ENCODE assay signal across 8 cellular contexts in the genomic region with DNA sequence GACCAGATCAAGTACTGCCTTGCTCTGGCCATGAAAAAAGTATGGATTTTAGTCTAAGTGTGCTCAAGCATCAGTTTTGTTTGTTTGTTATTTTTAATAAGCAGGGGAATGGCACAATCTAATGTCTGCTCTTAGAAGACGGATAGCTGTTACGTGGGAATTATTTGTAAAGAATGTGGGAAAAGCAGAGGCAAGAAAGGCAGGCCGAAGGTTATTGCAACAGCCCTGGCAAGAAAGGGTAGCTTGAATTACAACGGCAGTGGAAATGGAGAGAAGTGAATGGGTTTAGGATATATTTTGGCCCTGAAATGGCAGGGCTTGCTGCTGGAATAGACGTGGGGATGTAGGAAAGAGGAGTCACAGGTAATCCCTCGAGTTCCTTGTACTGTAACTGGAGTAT. TPM values are rescaled to one million over a fixed set of nuclear protein-coding genes. Genes with fewer than 3 reads are reported as not detected.
DNase-seq lines count a peak whose midpoint lies in the region; ATAC-seq lines count a peak whose summit lies in the region.

No MANE protein-coding gene starts in this region.

- H3K9me3 ChIP-seq in HUES6 (ENCODE audit: control insufficient read depth, insufficient read depth, low read depth, low read length) (no peaks in the 10 kb centered on the region), mucosa of rectum (ENCODE audit: control insufficient read depth in 2 of 2, low read length in 2 of 2) (no peaks in the 10 kb centered on the region)

- DNase-seq in caudate nucleus (lab: John Stamatoyannopoulos, UW) = no peak
- no peak for DNase-seq in NCI-H1930 (lab: John Stamatoyannopoulos, UW)
- no peak for DNase-seq in occipital lobe (lab: John Stamatoyannopoulos, UW)
- no peak for DNase-seq in NCI-H446 (lab: John Stamatoyannopoulos, UW)

- H3K27me3 ChIP-seq in ACC112 (ENCODE audit: insufficient read depth, low read length) = no peaks in the 10 kb centered on the region
- no peaks in the 10 kb centered on the region for H3K27me3 ChIP-seq in HUES6 (ENCODE audit: control insufficient read depth, insufficient read depth, low read length)
- no peaks in the 10 kb centered on the region for H3K27me3 ChIP-seq in mucosa of rectum (ENCODE audit: control insufficient read depth in 2 of 2, insufficient read depth in 2 of 2, low read length in 2 of 2)

- H3K79me2 ChIP-seq in ACC112 (ENCODE audit: control insufficient read depth, insufficient read depth, low read length, unreplicated experiment) = peaks cover 48% of the 10 kb centered on the region

- peaks cover 31% of the 10 kb centered on the region for H3K4me1 ChIP-seq in ACC112 (ENCODE audit: control insufficient read depth, insufficient read depth, low read length, unreplicated experiment)
- peaks cover 12% of the 10 kb centered on the region for H3K4me1 ChIP-seq in HUES6 (ENCODE audit: control insufficient read depth, insufficient read depth, low read length)
- peaks cover 18 to 21% of the 10 kb centered on the region in 2 donors for H3K4me1 ChIP-seq in mucosa of rectum (ENCODE audit: control insufficient read depth in 2 of 2, insufficient read depth in 2 of 2, low read length in 2 of 2)

- H3K27ac ChIP-seq in ACC112 (ENCODE audit: low read depth, low read length) (peak overlapping the region; percentile 30; the same call in 1 of the 2 replicates), HUES6 (ENCODE audit: low read depth, low read length) (no peak overlapping the region), caudate nucleus (ENCODE audit: low read depth, low read length) (peak overlapping the region; percentile 92), mucosa of rectum (ENCODE audit: low read depth in 2 of 2, low read length in 2 of 2) (no peak overlapping the region)

- peak overlapping the region; percentile 87 for H2AFZ ChIP-seq in ACC112 (ENCODE audit: low read length, unreplicated experiment)

- ATAC-seq in GM21576 (IDR thresholded peaks at IDR 0.05; ENCODE audit: unreplicated experiment) = no peak

- H3K4me3 ChIP-seq in ACC112 (ENCODE audit: low read depth, low read length) (peak overlapping the region; percentile 92), HUES6 (ENCODE audit: low read depth, low read length) (peak overlapping the region; percentile 91), mucosa of rectum (ENCODE audit: low read length in 2 of 2) (peak overlapping the region; percentile 78 to 88)

- peaks cover 10% of the 10 kb centered on the region; the same call in 1 of the 2 replicates for H3K36me3 ChIP-seq in ACC112 (ENCODE audit: insufficient read depth, low read length)
- H3K36me3 ChIP-seq in HUES6 (ENCODE audit: control insufficient read depth, insufficient read depth, low read length) = peaks cover 50% of the 10 kb centered on the region
- H3K36me3 ChIP-seq in mucosa of rectum (ENCODE audit: control insufficient read depth in 2 of 2, insufficient read depth in 2 of 2, low read length in 2 of 2) = peaks cover 8 to 11% of the 10 kb centered on the region in 2 donors

- H3K9ac ChIP-seq in HUES6 (ENCODE audit: low read length) (peak overlapping the region; percentile 92), mucosa of rectum (ENCODE audit: low read depth in 1 of 2, low read length in 2 of 2) (peak overlapping the region; percentile 83 to 85)

RNA-seq across cellular contexts. Expression of a gene that starts 1.0 kb away (rescaled TPM):
- 0.62 TPM for total RNA-seq in occipital lobe

RNA-seq across cellular contexts. Expression of a gene that starts 26.8 kb away (rescaled TPM):
- 10.0 TPM for total RNA-seq in occipital lobe

RNA-seq across cellular contexts. Expression of a gene that starts 54.1 kb away (rescaled TPM):
- total RNA-seq in occipital lobe = 8.1 TPM

RNA-seq across cellular contexts. Expression of a gene that starts 54.3 kb away (rescaled TPM):
- 22.8 TPM for total RNA-seq in occipital lobe

Comparison
In these comparisons a context has a peak if more than half of its experiments do, and no peak if none do; other contexts are left out.
1. H3K27ac ChIP-seq: peak in ACC112 (single experiment) and caudate nucleus (single experiment); none in HUES6 (single experiment) and mucosa of rectum (0 of 2).
2. Peak in every context shown above with its lines, with median percentiles within 50 percentile points of each other: H3K4me3 ChIP-seq.